14 cellular contexts compared by ENCODE assay signal in the genomic region with DNA sequence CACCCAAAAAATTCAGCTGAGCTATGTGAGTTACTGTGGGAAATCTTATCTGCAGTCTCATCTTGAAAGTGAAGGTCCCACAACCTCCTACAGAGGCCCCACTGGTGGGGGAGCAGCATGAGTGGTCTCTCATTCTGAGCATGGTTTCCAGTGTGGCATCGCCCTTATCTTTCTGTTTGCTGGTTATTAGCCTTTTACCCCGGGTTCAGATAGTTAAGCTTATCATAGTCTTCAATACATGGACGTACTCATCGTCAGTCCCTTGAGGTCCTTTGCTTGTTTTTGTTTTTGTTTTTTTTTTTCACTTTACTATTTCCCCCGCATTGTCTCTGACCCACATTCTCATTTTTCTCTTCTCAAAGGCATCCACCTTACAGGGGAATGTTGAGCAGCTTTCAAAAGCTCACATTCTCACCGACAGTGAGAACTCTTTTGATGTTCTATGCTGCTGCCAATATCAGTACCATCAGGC. TPM values are rescaled to one million over a fixed set of nuclear protein-coding genes. Genes with fewer than 3 reads are reported as not detected.
DNase-seq lines count a peak whose midpoint lies in the region; ATAC-seq and TF ChIP-seq lines count a peak whose summit lies in the region.
"Had no signal": no experiment of that assay in that cellular context is flagged by ENCODE, and none has a peak within 500 bp of the region (broad histone marks: within the 10 kb centered on the region; RNA-seq: fewer than 3 reads in every experiment).

No MANE protein-coding gene starts in this region.

- TF ChIP-seq CTCF in chondrocyte (IDR thresholded peaks at IDR 0.05): no peak

- peak; percentile 73 for ATAC-seq in GM21723 (IDR thresholded peaks at IDR 0.05; ENCODE audit: unreplicated experiment)
- ATAC-seq in HG03558 (IDR thresholded peaks at IDR 0.05; ENCODE audit: extremely low read depth, unreplicated experiment): peak; percentile 50

- H3K4me3 Mint-ChIP-seq in chondrocyte (ENCODE audit: unreplicated experiment): no peak overlapping the region

- no peaks in the 10 kb centered on the region for H3K27me3 Mint-ChIP-seq in chondrocyte (ENCODE audit: low read depth)

- no peaks in the 10 kb centered on the region for H3K4me1 Mint-ChIP-seq in chondrocyte (ENCODE audit: low read depth)

- H3K27ac Mint-ChIP-seq in chondrocyte (ENCODE audit: unreplicated experiment): no peak overlapping the region

- peak; percentile 10 for DNase-seq in stimulated activated CD4-positive, alpha-beta T cell treated with anti-CD3 and anti-CD28 coated beads, Interleukin-4, amount 100 ng/mL, for 1 hour
- no peak for DNase-seq in stimulated activated CD4-positive, alpha-beta T cell treated with anti-CD3 and anti-CD28 coated beads, Interleukin-2, amount 100 ng/mL, for 48 hours
- DNase-seq in activated gamma-delta T cell treated with Interleukin-2 at 50 U/mL for 16 hours (no peak), SKM-1 (lab: John Stamatoyannopoulos, UW; ENCODE audit: unreplicated experiment) (no peak), AG08396 (ENCODE audit: low spot score) (no peak), chondrocyte (ENCODE audit: low spot score) (no peak)
- DNase-seq: foreskin fibroblast, NCI-H1417 treated with DMSO at 0.1 percent for 48 hours, RPMI8226 had no signal

- H3K36me3 Mint-ChIP-seq in chondrocyte (ENCODE audit: low read depth): no peaks in the 10 kb centered on the region

- peaks cover 8% of the 10 kb centered on the region for H3K9me3 Mint-ChIP-seq in chondrocyte (ENCODE audit: low read depth)

RNA-seq across cellular contexts. Expression of gene HAVCR2, which starts 7.7 kb away (rescaled TPM):
- total RNA-seq in chondrocyte: 0.28 to 0.35 TPM in 2 of 3 replicates, not detected in the other

RNA-seq across cellular contexts. Expression of gene MED7, which starts 26.1 kb away (rescaled TPM):
- 8.8 to 10.4 TPM (median 10.3 TPM) in 3 replicates for total RNA-seq in chondrocyte

RNA-seq across cellular contexts. Expression of gene GARIN3, which starts 49.5 kb away (rescaled TPM):
- not detected in 3 replicates for total RNA-seq in chondrocyte
- total RNA-seq: cardiac septum, lower leg skin, pulmonary artery endothelial cell had no signal

RNA-seq across cellular contexts. Expression of gene HAVCR1, which starts 57.6 kb away (rescaled TPM):
- total RNA-seq in chondrocyte: 0.15 TPM in 1 of 3 replicates, not detected in the others
- total RNA-seq: lower leg skin, pulmonary artery endothelial cell had no signal
